2 cellular contexts compared by ENCODE assay signal in genomic region chr16:86565644-86566511, GRCh38.
TF ChIP-seq lines count a peak whose summit lies in the region.

No MANE protein-coding gene starts in this region.

TF ChIP-seq in SK-N-SH, 30 proteins besides CTCF, POLR2A, EP300 and RAD21 (continued from another document):
- TF ChIP-seq REST (IDR thresholded peaks at IDR 0.05; ENCODE audit: low read depth, low read length) (no peak), ZBTB33 (IDR thresholded peaks at IDR 0.05; ENCODE audit: borderline replicate concordance, low read depth) (no peak), RXRA (IDR thresholded peaks at IDR 0.05; ENCODE audit: borderline replicate concordance, low read depth) (no peak), FOXJ3 (CRISPR knock-in tag; IDR thresholded peaks at IDR 0.05) (no peak), MXI1 (IDR thresholded peaks at IDR 0.05; ENCODE audit: low read depth, low read length) (no peak), RFX5 (IDR thresholded peaks at IDR 0.05; ENCODE audit: low read length) (no peak), MEF2A (IDR thresholded peaks at IDR 0.05; ENCODE audit: borderline replicate concordance, low read depth) (no peak), PBX3 (IDR thresholded peaks at IDR 0.05) (no peak)

TF ChIP-seq in SK-N-SH treated with all-trans-retinoic acid at 6 μM for 48 hours, 23 proteins besides CTCF, POLR2A, EP300 and RAD21 (continued from another document):
- no peak for TF ChIP-seq POU6F1 (CRISPR knock-in tag; IDR thresholded peaks at IDR 0.05; ENCODE audit: borderline replicate concordance, low read depth)
- no peak for TF ChIP-seq OSR1 (CRISPR knock-in tag; IDR thresholded peaks at IDR 0.05)
- no peak for TF ChIP-seq ZNF70 (CRISPR knock-in tag; IDR thresholded peaks at IDR 0.05)
